ENCODE assay signal across 1 cellular context in the genomic region with DNA sequence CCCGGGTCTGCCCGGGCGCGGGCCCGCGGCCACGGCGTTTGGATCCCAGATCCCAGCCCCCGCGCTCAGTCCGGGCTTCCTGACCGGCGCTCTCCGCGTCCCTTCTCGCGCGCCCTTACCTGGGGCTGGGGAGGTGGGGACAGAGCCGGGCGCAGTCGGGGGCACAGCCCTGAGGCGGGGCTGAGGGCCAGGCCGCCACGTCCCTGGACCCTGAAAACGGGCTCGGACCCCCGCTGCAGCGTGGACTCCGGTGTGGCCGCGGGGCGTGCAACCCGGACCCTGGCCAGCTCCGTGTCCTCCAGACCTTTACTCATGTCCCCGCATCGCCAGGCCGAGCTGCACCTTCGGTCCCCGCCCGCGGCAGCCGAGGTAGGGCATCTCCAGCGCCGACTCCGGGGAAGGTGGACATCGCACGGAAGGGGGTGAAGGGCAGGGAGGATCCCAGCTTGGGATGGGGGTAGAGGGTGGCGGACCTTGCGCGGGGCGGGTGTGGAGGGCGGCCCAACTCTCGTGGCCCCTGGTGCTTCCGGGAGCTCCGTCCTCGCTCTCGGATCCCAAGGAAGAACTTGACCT.
TF ChIP-seq lines count a peak whose summit lies in the region.

No MANE protein-coding gene starts in this region.

TF ChIP-seq in HCT116, 20 proteins besides CTCF, POLR2A, EP300 and RAD21:
- TF ChIP-seq, protein P1, sequence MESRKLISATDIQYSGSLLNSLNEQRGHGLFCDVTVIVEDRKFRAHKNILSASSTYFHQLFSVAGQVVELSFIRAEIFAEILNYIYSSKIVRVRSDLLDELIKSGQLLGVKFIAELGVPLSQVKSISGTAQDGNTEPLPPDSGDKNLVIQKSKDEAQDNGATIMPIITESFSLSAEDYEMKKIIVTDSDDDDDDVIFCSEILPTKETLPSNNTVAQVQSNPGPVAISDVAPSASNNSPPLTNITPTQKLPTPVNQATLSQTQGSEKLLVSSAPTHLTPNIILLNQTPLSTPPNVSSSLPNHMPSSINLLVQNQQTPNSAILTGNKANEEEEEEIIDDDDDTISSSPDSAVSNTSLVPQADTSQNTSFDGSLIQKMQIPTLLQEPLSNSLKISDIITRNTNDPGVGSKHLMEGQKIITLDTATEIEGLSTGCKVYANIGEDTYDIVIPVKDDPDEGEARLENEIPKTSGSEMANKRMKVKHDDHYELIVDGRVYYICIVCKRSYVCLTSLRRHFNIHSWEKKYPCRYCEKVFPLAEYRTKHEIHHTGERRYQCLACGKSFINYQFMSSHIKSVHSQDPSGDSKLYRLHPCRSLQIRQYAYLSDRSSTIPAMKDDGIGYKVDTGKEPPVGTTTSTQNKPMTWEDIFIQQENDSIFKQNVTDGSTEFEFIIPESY (IDR thresholded peaks at IDR 0.05; ENCODE audit: extremely low read depth, insufficient replicate concordance, low read length), result no peak
- TF ChIP-seq, protein P2, sequence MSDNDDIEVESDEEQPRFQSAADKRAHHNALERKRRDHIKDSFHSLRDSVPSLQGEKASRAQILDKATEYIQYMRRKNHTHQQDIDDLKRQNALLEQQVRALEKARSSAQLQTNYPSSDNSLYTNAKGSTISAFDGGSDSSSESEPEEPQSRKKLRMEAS (IDR thresholded peaks at IDR 0.05), result peak; percentile 34; the same call in 1 of the 2 replicates
- peak; percentile 58; the same call in 1 of the 2 replicates for TF ChIP-seq ZFX (IDR thresholded peaks at IDR 0.05)
